30 cellular contexts compared by ENCODE assay signal in the genomic region with DNA sequence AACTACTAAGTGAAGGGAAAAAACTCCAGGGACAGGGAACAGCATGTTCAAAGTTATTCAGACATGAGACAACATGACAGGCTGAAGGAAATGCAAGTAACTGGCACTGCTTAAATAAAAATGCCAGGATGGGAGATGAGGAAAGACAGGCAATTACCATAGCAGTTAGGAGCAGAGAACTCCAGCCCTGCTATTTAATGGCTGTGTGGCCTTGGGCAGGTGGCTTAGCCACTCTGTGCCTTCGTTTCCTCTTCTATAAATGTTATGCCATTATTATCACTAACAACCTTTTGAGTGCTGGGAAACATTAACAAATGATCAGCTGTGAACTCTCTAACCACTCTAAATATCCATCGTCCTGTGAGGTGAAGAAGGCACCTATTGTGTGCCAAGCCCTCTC. TPM values are rescaled to one million over a fixed set of nuclear protein-coding genes. Genes with fewer than 3 reads are reported as not detected.
"Had no signal": no experiment of that assay in that cellular context is flagged by ENCODE, and none has a peak within 500 bp of the region (broad histone marks: within the 10 kb centered on the region; RNA-seq: fewer than 3 reads in every experiment).

No MANE protein-coding gene starts in this region.

- H3K4me2 ChIP-seq: neural progenitor cell, smooth muscle cell had no signal

- H3K27me3 ChIP-seq: neural progenitor cell, ovary, testis, tibial artery, transverse colon, uterus had no signal

- H3K27ac ChIP-seq: neural progenitor cell, ovary, parathyroid adenoma, psoas muscle, skin epidermis, spleen, suprapubic skin, testis, transverse colon, upper lobe of right lung, uterus had no signal

- ATAC-seq: naive thymus-derived CD8-positive, alpha-beta T cell; natural killer cell treated with Interleukin-12 subunit alpha and Interleukin-12 subunit beta and Interleukin-15 and Interleukin-18, amount 100 ng/mL, for 72 hours; psoas muscle; right cardiac atrium; sciatic nerve; stimulated activated memory B cell treated with anti-CD40 and anti-IgM and Interleukin-4, amounts not matched to agents 10 μg/mL and 1 μg/mL and 100 μg/mL, for 72 hours; stimulated activated naive CD8-positive, alpha-beta T cell treated with anti-CD3 and anti-CD28 coated beads, Interleukin-15, amount 100 ng/mL, for 72 hours; stimulated activated naive CD8-positive, alpha-beta T cell treated with anti-CD3 and anti-CD28 coated beads, Interleukin-15, Interleukin-2, amounts not matched to agents 100 U/mL and 50 U/mL, for 24 hours; upper lobe of right lung had no signal

- DNase-seq: naive thymus-derived CD8-positive, alpha-beta T cell; occipital lobe; ovary; posterior cingulate gyrus; psoas muscle; right cardiac atrium; spleen; stimulated activated CD4-positive, alpha-beta T cell treated with anti-CD3 and anti-CD28 coated beads, Interleukin-12 subunit alpha, Interleukin-12 subunit beta, amount 100 ng/mL, for 4 hours; stimulated activated CD4-positive, alpha-beta T cell treated with anti-CD3 and anti-CD28 coated beads, Interleukin-1b, Interleukin-23, amount 100 ng/mL, for 48 hours; stimulated activated CD4-positive, alpha-beta T cell treated with anti-CD3 and anti-CD28 coated beads, Interleukin-4, amount 100 ng/mL, for 1 hour; stimulated activated CD4-positive, alpha-beta T cell treated with anti-CD3 and anti-CD28 coated beads, Interleukin-4, amount 100 ng/mL, for 4 hours; stimulated activated CD8-positive, alpha-beta memory T cell treated with anti-CD3 and anti-CD28 coated beads, Interleukin-4, amount 100 ng/mL, for 48 hours; stimulated activated naive CD4-positive, alpha-beta T cell; stimulated activated naive CD8-positive, alpha-beta T cell treated with anti-CD3 and anti-CD28 coated beads, Interleukin-15, amount 100 ng/mL, for 72 hours; stimulated activated naive CD8-positive, alpha-beta T cell treated with anti-CD3 and anti-CD28 coated beads, Interleukin-15, Interleukin-2, amounts not matched to agents 100 U/mL and 50 U/mL, for 24 hours; substantia nigra; testis; tibial artery; transverse colon; upper lobe of right lung; uterus had no signal

- H3K4me1 ChIP-seq: parathyroid adenoma, suprapubic skin, testis, upper lobe of right lung, uterus had no signal

- H3K4me3 ChIP-seq: neural progenitor cell, ovary, psoas muscle, skin epidermis, smooth muscle cell, spleen, suprapubic skin, testis, tibial artery, transverse colon, upper lobe of right lung, uterus had no signal

- H3K9me3 ChIP-seq: ovary, psoas muscle, spleen, suprapubic skin, testis, tibial artery, transverse colon, upper lobe of right lung, uterus had no signal

- H3K79me2 ChIP-seq: parathyroid adenoma had no signal

- H3K36me3 ChIP-seq: neural progenitor cell, ovary, spleen, suprapubic skin, tibial artery, transverse colon, upper lobe of right lung, uterus had no signal

- H3K9ac ChIP-seq: neural progenitor cell, parathyroid adenoma had no signal

- H2AFZ ChIP-seq: neural progenitor cell, parathyroid adenoma had no signal

RNA-seq across cellular contexts. Expression of gene PROM1, which starts 32.7 kb away (rescaled TPM):
- total RNA-seq: naive thymus-derived CD8-positive, alpha-beta T cell; osteoblast had no signal
- polyA plus RNA-seq: naive thymus-derived CD8-positive, alpha-beta T cell had no signal
